28 cellular contexts compared by ENCODE assay signal in the genomic region with DNA sequence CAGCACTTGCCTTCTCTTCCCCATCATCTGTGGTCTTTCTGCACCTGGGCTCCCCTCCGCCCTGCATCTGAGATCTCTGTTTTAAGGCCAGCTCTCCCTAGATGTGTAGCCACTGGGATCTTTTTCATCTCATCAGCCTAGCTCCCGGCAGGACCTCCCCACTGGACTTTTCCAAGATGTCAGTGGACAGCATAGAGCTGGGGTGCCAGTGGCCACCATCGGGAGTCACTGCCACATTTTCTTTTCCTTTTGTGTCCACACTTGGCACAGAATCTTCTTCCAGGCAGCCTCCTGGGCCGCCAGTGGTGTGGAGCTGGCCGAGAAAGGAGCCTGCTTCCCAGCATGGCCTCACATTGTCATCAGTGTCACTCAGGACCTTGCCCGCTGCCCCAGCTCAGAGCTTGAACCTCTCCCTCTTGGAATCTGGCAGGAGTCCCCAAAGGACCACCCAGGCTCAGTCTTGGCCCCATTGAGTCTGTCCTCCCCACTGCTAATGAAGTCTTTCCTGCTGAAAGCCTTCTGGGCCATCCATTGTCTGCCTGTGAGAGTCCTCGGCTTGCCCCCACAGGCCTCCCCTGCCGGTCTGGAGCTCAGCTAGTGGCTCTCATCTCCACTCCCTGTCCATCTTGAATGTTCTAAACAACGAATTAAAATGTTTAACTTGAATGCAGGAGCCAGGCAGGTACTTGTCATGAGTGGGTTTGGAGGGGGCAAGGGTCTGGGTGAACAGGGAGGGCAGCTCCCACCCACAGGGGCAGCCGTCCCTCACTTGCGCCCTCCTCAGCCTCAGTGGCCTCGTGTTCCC.
"Had no signal": no experiment of that assay in that cellular context is flagged by ENCODE, and none has a peak within 500 bp of the region (broad histone marks: within the 10 kb centered on the region; RNA-seq: fewer than 3 reads in every experiment).

No MANE protein-coding gene starts in this region.

- H3K27me3 Mint-ChIP-seq: activated CD4-positive, alpha-beta memory T cell treated with anti-CD3 and anti-CD28 coated beads, Interleukin-2, amount 10 ng/mL, durations not matched to agents 7 days and 5 days; activated CD4-positive, alpha-beta T cell treated with anti-CD3 and anti-CD28 coated beads, Interleukin-2, amount 10 ng/mL, durations not matched to agents 24 days and 14 days; activated T-cell treated with anti-CD3 and anti-CD28 coated beads, Interleukin-2, amount 50 U/mL, for 24 hours; central memory CD8-positive, alpha-beta T cell; stimulated activated naive CD8-positive, alpha-beta T cell treated with anti-CD3 and anti-CD28 coated beads, Interleukin-15, Interleukin-2, amounts not matched to agents 100 ng/mL and 50 ng/mL, for 24 hours; type B pancreatic cell had no signal

- H3K27ac Mint-ChIP-seq: activated CD4-positive, alpha-beta memory T cell treated with anti-CD3 and anti-CD28 coated beads, Interleukin-2, amount 10 ng/mL, durations not matched to agents 7 days and 5 days; activated CD4-positive, alpha-beta T cell treated with anti-CD3 and anti-CD28 coated beads, Interleukin-2, amount 10 ng/mL, durations not matched to agents 24 days and 14 days; activated naive CD8-positive, alpha-beta T cell treated with anti-CD3 and anti-CD28 coated beads, Interleukin-2, amount 50 U/mL, for 24 hours; activated T-cell treated with anti-CD3 and anti-CD28 coated beads, Interleukin-2, amount 50 U/mL, for 24 hours; dendritic cell treated with granulocyte-macrophage colony-stimulating factor and Interleukin-4, amounts not matched to agents 40 ng/mL and 50 ng/mL, for 4 days; endodermal cell; naive B cell; stimulated activated effector memory CD8-positive, alpha-beta T cell treated with anti-CD3 and anti-CD28 coated beads, Interleukin-12 subunit alpha, Interleukin-12 subunit beta, amount 100 ng/mL, for 72 hours; stimulated activated naive CD8-positive, alpha-beta T cell treated with anti-CD3 and anti-CD28 coated beads, Interleukin-15, Interleukin-2, amounts not matched to agents 100 ng/mL and 50 ng/mL, for 24 hours; T-helper 1 cell treated with Interleukin-12 subunit alpha and Interleukin-12 subunit beta and Interleukin-4 antibody, amounts not matched to agents 30 μg/mL and 1 μg/mL, for 36 hours; type B pancreatic cell had no signal

- H3K4me3 Mint-ChIP-seq: activated CD4-positive, alpha-beta memory T cell treated with anti-CD3 and anti-CD28 coated beads, Interleukin-2, amount 10 ng/mL, durations not matched to agents 7 days and 5 days; activated CD4-positive, alpha-beta T cell treated with anti-CD3 and anti-CD28 coated beads, Interleukin-2, amount 10 ng/mL, durations not matched to agents 24 days and 14 days; activated naive CD4-positive, alpha-beta T cell treated with anti-CD3 and anti-CD28 coated beads, Interleukin-2, amount 50 U/mL, for 24 hours; activated naive CD8-positive, alpha-beta T cell treated with anti-CD3 and anti-CD28 coated beads, Interleukin-2, amount 50 U/mL, for 24 hours; activated T-cell treated with anti-CD3 and anti-CD28 coated beads, Interleukin-2, amount 50 U/mL, for 24 hours; central memory CD8-positive, alpha-beta T cell; dendritic cell treated with granulocyte-macrophage colony-stimulating factor and Interleukin-4, amounts not matched to agents 40 ng/mL and 50 ng/mL, for 4 days; endodermal cell; naive B cell; stimulated activated effector memory CD8-positive, alpha-beta T cell treated with anti-CD3 and anti-CD28 coated beads, Interleukin-12 subunit alpha, Interleukin-12 subunit beta, amount 100 ng/mL, for 72 hours; stimulated activated naive CD8-positive, alpha-beta T cell treated with anti-CD3 and anti-CD28 coated beads, Interleukin-15, Interleukin-2, amounts not matched to agents 100 ng/mL and 50 ng/mL, for 24 hours; T-helper 1 cell treated with Interleukin-12 subunit alpha and Interleukin-12 subunit beta and Interleukin-4 antibody, amounts not matched to agents 30 μg/mL and 1 μg/mL, for 36 hours; type B pancreatic cell had no signal

- H3K36me3 ChIP-seq: breast epithelium, left ventricle myocardium inferior, thoracic aorta, vagina had no signal

- FAIRE-seq: islet of Langerhans had no signal

- H3K4me1 ChIP-seq: breast epithelium, left ventricle myocardium inferior, vagina had no signal

- H3K4me3 ChIP-seq: breast epithelium, esophagus muscularis mucosa, left ventricle myocardium inferior, lung, skin epidermis, thoracic aorta, vagina had no signal

- H3K9me3 Mint-ChIP-seq: activated CD4-positive, alpha-beta memory T cell treated with anti-CD3 and anti-CD28 coated beads, Interleukin-2, amount 10 ng/mL, durations not matched to agents 7 days and 5 days; activated CD4-positive, alpha-beta T cell treated with anti-CD3 and anti-CD28 coated beads, Interleukin-2, amount 10 ng/mL, durations not matched to agents 24 days and 14 days; activated naive CD4-positive, alpha-beta T cell treated with anti-CD3 and anti-CD28 coated beads, Interleukin-2, amount 50 U/mL, for 24 hours; activated naive CD8-positive, alpha-beta T cell treated with anti-CD3 and anti-CD28 coated beads, Interleukin-2, amount 50 U/mL, for 24 hours; activated T-cell treated with anti-CD3 and anti-CD28 coated beads, Interleukin-2, amount 50 U/mL, for 24 hours; central memory CD8-positive, alpha-beta T cell; dendritic cell treated with granulocyte-macrophage colony-stimulating factor and Interleukin-4, amounts not matched to agents 40 ng/mL and 50 ng/mL, for 4 days; endodermal cell; stimulated activated effector memory CD8-positive, alpha-beta T cell treated with anti-CD3 and anti-CD28 coated beads, Interleukin-12 subunit alpha, Interleukin-12 subunit beta, amount 100 ng/mL, for 72 hours; stimulated activated naive CD8-positive, alpha-beta T cell treated with anti-CD3 and anti-CD28 coated beads, Interleukin-15, Interleukin-2, amounts not matched to agents 100 ng/mL and 50 ng/mL, for 24 hours; T-helper 1 cell treated with Interleukin-12 subunit alpha and Interleukin-12 subunit beta and Interleukin-4 antibody, amounts not matched to agents 30 μg/mL and 1 μg/mL, for 36 hours; type B pancreatic cell had no signal

- H3K36me3 Mint-ChIP-seq: activated naive CD4-positive, alpha-beta T cell treated with anti-CD3 and anti-CD28 coated beads, Interleukin-2, amount 50 U/mL, for 24 hours; naive B cell; stimulated activated effector memory CD8-positive, alpha-beta T cell treated with anti-CD3 and anti-CD28 coated beads, Interleukin-12 subunit alpha, Interleukin-12 subunit beta, amount 100 ng/mL, for 72 hours had no signal

- ATAC-seq: activated naive CD8-positive, alpha-beta T cell treated with anti-CD3 and anti-CD28 coated beads, Interleukin-2, amount 50 U/mL, for 24 hours; sciatic nerve; stimulated activated effector memory CD8-positive, alpha-beta T cell treated with anti-CD3 and anti-CD28 coated beads, Interleukin-12 subunit alpha, Interleukin-12 subunit beta, amount 100 ng/mL, for 72 hours had no signal

- DNase-seq: activated CD4-positive, alpha-beta memory T cell treated with anti-CD3 and anti-CD28 coated beads, Interleukin-2, amount 10 ng/mL, durations not matched to agents 7 days and 5 days; activated CD4-positive, alpha-beta T cell treated with anti-CD3 and anti-CD28 coated beads, Interleukin-2, amount 10 ng/mL, durations not matched to agents 24 days and 14 days; activated CD4-positive, CD25-positive, alpha-beta regulatory T cell treated with anti-CD3 and anti-CD28 coated beads, Interleukin-2, amount 50 U/mL, for 72 hours; activated CD8-positive, alpha-beta memory T cell treated with anti-CD3 and anti-CD28 coated beads, Interleukin-2, amount 50 U/mL, for 48 hours; activated naive CD8-positive, alpha-beta T cell treated with anti-CD3 and anti-CD28 coated beads, Interleukin-2, amount 50 U/mL, for 24 hours; activated T-cell treated with anti-CD3 and anti-CD28 coated beads, Interleukin-2, amount 50 U/mL, for 24 hours; foreskin melanocyte; left ventricle myocardium inferior; naive B cell; stimulated activated CD4-positive, alpha-beta T cell treated with anti-CD3 and anti-CD28 coated beads, Interleukin-4, amount 100 ng/mL, for 24 hours; SW 1271; T1000 had no signal

- H3K4me1 Mint-ChIP-seq: activated CD4-positive, alpha-beta memory T cell treated with anti-CD3 and anti-CD28 coated beads, Interleukin-2, amount 10 ng/mL, durations not matched to agents 7 days and 5 days; activated CD4-positive, alpha-beta T cell treated with anti-CD3 and anti-CD28 coated beads, Interleukin-2, amount 10 ng/mL, durations not matched to agents 24 days and 14 days; activated naive CD4-positive, alpha-beta T cell treated with anti-CD3 and anti-CD28 coated beads, Interleukin-2, amount 50 U/mL, for 24 hours; activated naive CD8-positive, alpha-beta T cell treated with anti-CD3 and anti-CD28 coated beads, Interleukin-2, amount 50 U/mL, for 24 hours; naive B cell had no signal

- H3K27me3 ChIP-seq: breast epithelium, esophagus muscularis mucosa, vagina had no signal

- H3K27ac ChIP-seq: breast epithelium, esophagus muscularis mucosa, left ventricle myocardium inferior, skin epidermis, thoracic aorta, vagina had no signal

- H3K9me3 ChIP-seq: breast epithelium, esophagus muscularis mucosa, left ventricle myocardium inferior, thoracic aorta, vagina had no signal
